In genomic region chr22:39155421-39155820, GRCh38 we compare ENCODE assay signal across 1 cellular context.
TF ChIP-seq lines count a peak whose summit lies in the region.

No MANE protein-coding gene starts in this region.

TF ChIP-seq in K562, 482 proteins besides CTCF, POLR2A, EP300 and RAD21 (continued from another document):
- TF ChIP-seq ELK1 (CRISPR knock-in tag; IDR thresholded peaks at IDR 0.05) (no peak), EWSR1 (IDR thresholded peaks at IDR 0.05; ENCODE audit: borderline replicate concordance, low read depth, partially characterized antibody) (no peak), MEF2A (IDR thresholded peaks at IDR 0.05; ENCODE audit: control insufficient read depth, low read depth, low read length) (no peak), ZC3H11A (IDR thresholded peaks at IDR 0.05; ENCODE audit: low read depth, low read length) (no peak), RBM17 (IDR thresholded peaks at IDR 0.05; ENCODE audit: borderline replicate concordance, low read depth, low read length) (no peak)
